ENCODE assay signal across 14 cellular contexts in genomic region chr15:66733976-66734375, GRCh38. TPM values are rescaled to one million over a fixed set of nuclear protein-coding genes. Genes with fewer than 3 reads are reported as not detected.
DNase-seq lines count a peak whose midpoint lies in the region; ATAC-seq, FAIRE-seq and TF ChIP-seq lines count a peak whose summit lies in the region.
"Had no signal": no experiment of that assay in that cellular context is flagged by ENCODE, and none has a peak within 500 bp of the region (broad histone marks: within the 10 kb centered on the region; RNA-seq: fewer than 3 reads in every experiment).

No MANE protein-coding gene starts in this region.

- TF ChIP-seq POLR2A in gastroesophageal sphincter (IDR thresholded peaks at IDR 0.05) (no peak), testis (IDR thresholded peaks at IDR 0.05) (no peak)

- no peak for FAIRE-seq in urothelium cell line (lab: Jason Lieb, UNC)
- FAIRE-seq: HTR-8/SVneo had no signal

- 86% methylated on average over 11 of the region's 11 CpGs for WGBS in HUES64
- WGBS in gastroesophageal sphincter (ENCODE audit: low coverage in 1 of 2), 2 donors: 20 to 43% methylated on average over 1 to 6 of the region's 11 CpGs
- 54 to 72% methylated on average over 11 of the region's 11 CpGs for WGBS in testis, 2 donors

- intact Hi-C loops in testis (cut with DNase I; ENCODE audit: low total_unique reads): no loop called here

- CTCF ChIA-PET in RWPE1 (lab: Yijun Ruan, JAX): interaction anchor here (1.2 kb wide), 1 partner anchor 10 kb away, joined by 3 read pairs; no protein-coding TSS in a partner anchor

- H3K4me1 ChIP-seq in HUES64 (ENCODE audit: insufficient read depth, low read length) (peaks cover 11% of the 10 kb centered on the region; the same call in 1 of the 2 replicates), gastroesophageal sphincter (peaks cover 0 to 49% (median 14%) of the 10 kb centered on the region in 3 donors), muscle layer of duodenum (ENCODE audit: control insufficient read depth in 1 of 2, insufficient read depth in 2 of 2, low read length in 2 of 2) (peaks cover 0 to 8% of the 10 kb centered on the region in 2 donors), testis (peaks cover 16% of the 10 kb centered on the region)

- no peak overlapping the region for H3K27ac ChIP-seq in HUES64 (ENCODE audit: low read depth, low read length)
- H3K27ac ChIP-seq in gastroesophageal sphincter: peak overlapping the region in 3 of 4 donors; percentile 53 to 63 (median 61)
- peak overlapping the region; percentile 0 for H3K27ac ChIP-seq in muscle layer of duodenum (ENCODE audit: low read length)
- no peak overlapping the region for H3K27ac ChIP-seq in testis
- H3K27ac ChIP-seq in RWPE1: no peak overlapping the region
- H3K27ac ChIP-seq: BLaER1 had no signal

- no peaks in the 10 kb centered on the region for H3K9me3 ChIP-seq in HUES64 (ENCODE audit: insufficient read depth, low read depth, low read length)
- no peaks in the 10 kb centered on the region for H3K9me3 ChIP-seq in gastroesophageal sphincter
- H3K9me3 ChIP-seq in muscle layer of duodenum (ENCODE audit: control insufficient read depth in 1 of 2, low read length in 2 of 2): no peaks in the 10 kb centered on the region
- H3K9me3 ChIP-seq in testis: no peaks in the 10 kb centered on the region
- H3K9me3 ChIP-seq: BLaER1 had no signal

- no peak overlapping the region for H3K4me3 ChIP-seq in HUES64 (ENCODE audit: low read length)
- H3K4me3 ChIP-seq in gastroesophageal sphincter: no peak overlapping the region
- no peak overlapping the region for H3K4me3 ChIP-seq in muscle layer of duodenum (ENCODE audit: low read depth in 1 of 2, low read length in 2 of 2)
- H3K4me3 ChIP-seq in testis: no peak overlapping the region
- H3K4me3 ChIP-seq: BLaER1 had no signal

- H3K27me3 ChIP-seq in HUES64 (ENCODE audit: insufficient read depth, low read length): no peaks in the 10 kb centered on the region
- H3K27me3 ChIP-seq in gastroesophageal sphincter: no peaks in the 10 kb centered on the region
- no peaks in the 10 kb centered on the region for H3K27me3 ChIP-seq in muscle layer of duodenum (ENCODE audit: low read depth, low read length)
- no peaks in the 10 kb centered on the region for H3K27me3 ChIP-seq in testis
- H3K27me3 ChIP-seq: BLaER1 had no signal

- POLR2A ChIA-PET in RWPE1 (lab: Yijun Ruan, JAX; ENCODE audit: low non-redundant PET): no interaction called here

- H3K36me3 ChIP-seq in HUES64 (ENCODE audit: insufficient read depth, low read length) (no peaks in the 10 kb centered on the region), gastroesophageal sphincter (no peaks in the 10 kb centered on the region), muscle layer of duodenum (ENCODE audit: control insufficient read depth in 1 of 2, insufficient read depth in 2 of 2, low read length in 2 of 2) (peaks cover 0 to 1% of the 10 kb centered on the region in 2 donors), testis (ENCODE audit: low read depth, missing control alignments) (no peaks in the 10 kb centered on the region)
- H3K36me3 ChIP-seq: BLaER1 had no signal

- ATAC-seq in gastroesophageal sphincter (peak; percentile 16), HG02588 (IDR thresholded peaks at IDR 0.05; ENCODE audit: unreplicated experiment) (no peak)
- ATAC-seq: HCT116 had no signal

- TF ChIP-seq EP300 in gastroesophageal sphincter (IDR thresholded peaks at IDR 0.05): no peak

- TF ChIP-seq CTCF in gastroesophageal sphincter (IDR thresholded peaks at IDR 0.05) (no peak), testis (IDR thresholded peaks at IDR 0.05) (no peak), RWPE1 (conservative IDR thresholded peaks at IDR 0.05; ENCODE audit: low read depth) (no peak)

- peak; percentile 56 for DNase-seq in testis
- no peak for DNase-seq in urothelium cell line (ENCODE audit: low spot score)
- no peak for DNase-seq in activated CD4-positive, CD25-positive, alpha-beta regulatory T cell (lab: John Stamatoyannopoulos, UW)
- DNase-seq in RWPE1 (ENCODE audit: low spot score): no peak
- DNase-seq: activated CD4-positive, alpha-beta T cell treated with anti-CD3 and anti-CD28 coated beads, Interleukin-2, amount 50 U/mL, for 4 hours; activated effector memory CD4-positive, alpha-beta T cell treated with Interleukin-2 at 50 U/mL for 16 hours; NCI-H1092 treated with DMSO at 0.1 percent for 48 hours had no signal

- peak overlapping the region; percentile 8; the same call in 1 of the 2 replicates for H3K9ac ChIP-seq in HUES64 (ENCODE audit: low read depth, low read length)
- H3K9ac ChIP-seq: BLaER1 had no signal

RNA-seq across cellular contexts. Expression of gene SMAD6, which starts 31.9 kb away (rescaled TPM):
- 3.8 TPM for polyA plus RNA-seq in HUES64 (2013, experiment 1 of 2)
- polyA plus RNA-seq in HUES64 (2013, experiment 2 of 2): 4.2 TPM
- total RNA-seq in gastroesophageal sphincter (10 to 100 TPM in 3 of 4 donors, 1 to 10 TPM in 1; 9.9 to 11.2 (median 10.9) TPM), testis (10 to 100 TPM; 17.5 to 19.4 TPM)
- polyA plus RNA-seq in testis (ENCODE audit: insufficient read depth, low read depth, low replicate concordance): 3.2 TPM

Comparison
In these comparisons a context has a peak if more than half of its experiments do, and no peak if none do; other contexts are left out.
1. H3K27ac ChIP-seq: peak in gastroesophageal sphincter (3 of 4) and muscle layer of duodenum (single experiment); none in HUES64 (single experiment), testis (0 of 2) and RWPE1 (single experiment).